Comparison of ENCODE assay signal across 2 cellular contexts in the genomic region with DNA sequence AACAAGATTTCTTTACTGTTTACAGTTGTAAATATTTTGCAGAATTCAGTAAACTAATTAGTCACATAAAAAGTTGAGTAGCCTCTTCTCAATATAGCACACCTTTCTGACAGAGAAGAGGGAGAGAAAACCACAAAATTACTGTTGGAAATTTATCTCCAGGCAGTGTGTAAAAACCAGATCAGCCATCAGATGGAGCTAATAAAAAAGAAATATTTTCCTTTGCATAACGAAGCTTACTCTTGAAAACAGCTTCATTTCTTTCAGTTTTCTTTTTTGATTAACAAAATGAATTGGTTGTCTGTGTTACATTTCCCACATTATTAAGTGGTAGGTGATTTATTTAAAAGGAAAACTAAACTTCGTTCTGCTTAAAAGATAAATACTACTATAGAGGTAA.
TF ChIP-seq lines count a peak whose summit lies in the region.

No MANE protein-coding gene starts in this region.

TF ChIP-seq in SK-N-SH, 30 proteins besides CTCF, POLR2A, EP300 and RAD21:
- TF ChIP-seq, protein P1, sequence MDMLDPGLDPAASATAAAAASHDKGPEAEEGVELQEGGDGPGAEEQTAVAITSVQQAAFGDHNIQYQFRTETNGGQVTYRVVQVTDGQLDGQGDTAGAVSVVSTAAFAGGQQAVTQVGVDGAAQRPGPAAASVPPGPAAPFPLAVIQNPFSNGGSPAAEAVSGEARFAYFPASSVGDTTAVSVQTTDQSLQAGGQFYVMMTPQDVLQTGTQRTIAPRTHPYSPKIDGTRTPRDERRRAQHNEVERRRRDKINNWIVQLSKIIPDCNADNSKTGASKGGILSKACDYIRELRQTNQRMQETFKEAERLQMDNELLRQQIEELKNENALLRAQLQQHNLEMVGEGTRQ (IDR thresholded peaks at IDR 0.05; ENCODE audit: borderline replicate concordance, low read depth, low read length) = no peak

TF ChIP-seq in SK-N-SH treated with all-trans-retinoic acid at 6 μM for 48 hours, 23 proteins besides CTCF, POLR2A, EP300 and RAD21 (continued from another document):
- TF ChIP-seq, protein P2, sequence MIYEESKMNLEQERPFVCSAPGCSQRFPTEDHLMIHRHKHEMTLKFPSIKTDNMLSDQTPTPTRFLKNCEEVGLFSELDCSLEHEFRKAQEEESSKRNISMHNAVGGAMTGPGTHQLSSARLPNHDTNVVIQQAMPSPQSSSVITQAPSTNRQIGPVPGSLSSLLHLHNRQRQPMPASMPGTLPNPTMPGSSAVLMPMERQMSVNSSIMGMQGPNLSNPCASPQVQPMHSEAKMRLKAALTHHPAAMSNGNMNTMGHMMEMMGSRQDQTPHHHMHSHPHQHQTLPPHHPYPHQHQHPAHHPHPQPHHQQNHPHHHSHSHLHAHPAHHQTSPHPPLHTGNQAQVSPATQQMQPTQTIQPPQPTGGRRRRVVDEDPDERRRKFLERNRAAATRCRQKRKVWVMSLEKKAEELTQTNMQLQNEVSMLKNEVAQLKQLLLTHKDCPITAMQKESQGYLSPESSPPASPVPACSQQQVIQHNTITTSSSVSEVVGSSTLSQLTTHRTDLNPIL (CRISPR knock-in tag; IDR thresholded peaks at IDR 0.05; ENCODE audit: low read depth) = no peak
- TF ChIP-seq ESRRG (CRISPR knock-in tag; IDR thresholded peaks at IDR 0.05) = no peak
- TF ChIP-seq, protein P3, sequence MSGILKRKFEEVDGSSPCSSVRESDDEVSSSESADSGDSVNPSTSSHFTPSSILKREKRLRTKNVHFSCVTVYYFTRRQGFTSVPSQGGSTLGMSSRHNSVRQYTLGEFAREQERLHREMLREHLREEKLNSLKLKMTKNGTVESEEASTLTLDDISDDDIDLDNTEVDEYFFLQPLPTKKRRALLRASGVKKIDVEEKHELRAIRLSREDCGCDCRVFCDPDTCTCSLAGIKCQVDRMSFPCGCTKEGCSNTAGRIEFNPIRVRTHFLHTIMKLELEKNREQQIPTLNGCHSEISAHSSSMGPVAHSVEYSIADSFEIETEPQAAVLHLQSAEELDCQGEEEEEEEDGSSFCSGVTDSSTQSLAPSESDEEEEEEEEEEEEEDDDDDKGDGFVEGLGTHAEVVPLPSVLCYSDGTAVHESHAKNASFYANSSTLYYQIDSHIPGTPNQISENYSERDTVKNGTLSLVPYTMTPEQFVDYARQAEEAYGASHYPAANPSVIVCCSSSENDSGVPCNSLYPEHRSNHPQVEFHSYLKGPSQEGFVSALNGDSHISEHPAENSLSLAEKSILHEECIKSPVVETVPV (CRISPR knock-in tag; IDR thresholded peaks at IDR 0.05) = no peak
- no peak for TF ChIP-seq ZFP30 (CRISPR knock-in tag; IDR thresholded peaks at IDR 0.05)
- TF ChIP-seq, protein P4, sequence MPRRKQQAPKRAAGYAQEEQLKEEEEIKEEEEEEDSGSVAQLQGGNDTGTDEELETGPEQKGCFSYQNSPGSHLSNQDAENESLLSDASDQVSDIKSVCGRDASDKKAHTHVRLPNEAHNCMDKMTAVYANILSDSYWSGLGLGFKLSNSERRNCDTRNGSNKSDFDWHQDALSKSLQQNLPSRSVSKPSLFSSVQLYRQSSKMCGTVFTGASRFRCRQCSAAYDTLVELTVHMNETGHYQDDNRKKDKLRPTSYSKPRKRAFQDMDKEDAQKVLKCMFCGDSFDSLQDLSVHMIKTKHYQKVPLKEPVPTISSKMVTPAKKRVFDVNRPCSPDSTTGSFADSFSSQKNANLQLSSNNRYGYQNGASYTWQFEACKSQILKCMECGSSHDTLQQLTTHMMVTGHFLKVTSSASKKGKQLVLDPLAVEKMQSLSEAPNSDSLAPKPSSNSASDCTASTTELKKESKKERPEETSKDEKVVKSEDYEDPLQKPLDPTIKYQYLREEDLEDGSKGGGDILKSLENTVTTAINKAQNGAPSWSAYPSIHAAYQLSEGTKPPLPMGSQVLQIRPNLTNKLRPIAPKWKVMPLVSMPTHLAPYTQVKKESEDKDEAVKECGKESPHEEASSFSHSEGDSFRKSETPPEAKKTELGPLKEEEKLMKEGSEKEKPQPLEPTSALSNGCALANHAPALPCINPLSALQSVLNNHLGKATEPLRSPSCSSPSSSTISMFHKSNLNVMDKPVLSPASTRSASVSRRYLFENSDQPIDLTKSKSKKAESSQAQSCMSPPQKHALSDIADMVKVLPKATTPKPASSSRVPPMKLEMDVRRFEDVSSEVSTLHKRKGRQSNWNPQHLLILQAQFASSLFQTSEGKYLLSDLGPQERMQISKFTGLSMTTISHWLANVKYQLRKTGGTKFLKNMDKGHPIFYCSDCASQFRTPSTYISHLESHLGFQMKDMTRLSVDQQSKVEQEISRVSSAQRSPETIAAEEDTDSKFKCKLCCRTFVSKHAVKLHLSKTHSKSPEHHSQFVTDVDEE (CRISPR knock-in tag; IDR thresholded peaks at IDR 0.05) = no peak
- no peak for TF ChIP-seq TCF4 (CRISPR knock-in tag; IDR thresholded peaks at IDR 0.05; ENCODE audit: borderline replicate concordance)
